ENCODE assay signal across 19 cellular contexts in the genomic region with DNA sequence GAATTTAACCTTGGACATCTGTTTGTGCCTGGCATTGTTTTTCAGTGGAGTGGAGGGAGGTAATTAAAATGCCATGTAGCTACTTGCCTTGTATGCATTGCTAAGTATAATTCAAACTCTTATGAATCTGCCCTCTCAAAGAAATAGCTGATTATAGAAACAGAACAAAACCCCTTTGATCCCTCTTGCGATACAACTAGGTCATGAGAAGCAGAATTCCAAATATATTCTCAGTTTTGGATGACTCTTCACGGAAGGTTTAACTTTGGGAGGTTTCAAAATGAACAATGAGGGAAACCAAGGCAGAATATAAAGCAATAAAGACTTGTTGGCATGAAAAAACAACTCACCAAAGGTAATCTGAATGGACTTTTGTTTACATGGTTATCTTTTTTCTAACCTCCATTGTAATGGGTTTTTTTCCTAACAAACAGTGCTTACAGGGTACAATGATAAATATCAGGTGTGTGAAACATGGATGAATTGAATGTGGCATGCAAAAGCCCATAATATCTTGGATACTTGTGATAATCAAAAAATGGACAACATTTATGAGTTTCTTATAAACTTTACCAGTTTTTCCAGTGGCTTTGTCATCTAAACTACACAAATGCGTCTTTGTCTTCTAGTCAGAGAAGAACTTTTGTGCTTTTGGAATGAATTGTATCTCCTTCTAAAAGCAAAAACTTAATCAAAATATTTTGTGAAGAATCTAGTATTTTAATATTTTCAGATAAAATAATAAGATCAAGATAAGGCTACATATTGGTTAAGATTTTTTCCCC. TPM values are rescaled to one million over a fixed set of nuclear protein-coding genes. Genes with fewer than 3 reads are reported as not detected.
"Had no signal": no experiment of that assay in that cellular context is flagged by ENCODE, and none has a peak within 500 bp of the region (broad histone marks: within the 10 kb centered on the region; RNA-seq: fewer than 3 reads in every experiment).

No MANE protein-coding gene starts in this region.

- H3K9me3 ChIP-seq: esophagus muscularis mucosa, gastrocnemius medialis, mucosa of descending colon, thoracic aorta, vagina had no signal

- H3K27ac ChIP-seq: esophagus muscularis mucosa, gastrocnemius medialis, parathyroid adenoma, stomach, thoracic aorta, vagina, WERI-Rb-1 had no signal

- H3K36me3 ChIP-seq: esophagus muscularis mucosa, gastrocnemius medialis, stomach, thoracic aorta, vagina, WERI-Rb-1 had no signal

- DNase-seq: activated CD4-positive, alpha-beta T cell treated with anti-CD3 and anti-CD28 coated beads, Interleukin-2, amount 10 ng/mL, durations not matched to agents 7 days and 5 days; activated CD4-positive, CD25-positive, alpha-beta regulatory T cell treated with anti-CD3 and anti-CD28 coated beads, Interleukin-2, amount 50 U/mL, for 72 hours; activated CD8-positive, alpha-beta T cell treated with anti-CD3 and anti-CD28 coated beads for 36 hours; activated gamma-delta T cell treated with Interleukin-2 at 50 U/mL for 16 hours; aorta; effector memory CD8-positive, alpha-beta T cell; gastrocnemius medialis; head of caudate nucleus; left cardiac atrium; mucosa of descending colon; stimulated activated CD4-positive, alpha-beta T cell treated with anti-CD3 and anti-CD28 coated beads, Interleukin-15, amount 100 ng/mL, for 24 hours; stomach; WERI-Rb-1 had no signal

- H3K27me3 ChIP-seq: gastrocnemius medialis, vagina had no signal

- H3K4me1 ChIP-seq: gastrocnemius medialis, parathyroid adenoma, stomach, vagina had no signal

- H3K4me3 ChIP-seq: esophagus muscularis mucosa, gastrocnemius medialis, mucosa of descending colon, smooth muscle cell, stomach, thoracic aorta, vagina had no signal

RNA-seq across cellular contexts. Expression of gene HEY2, which starts 15.7 kb away (rescaled TPM):
- total RNA-seq: activated CD4-positive, alpha-beta T cell treated with anti-CD3 and anti-CD28 coated beads, Interleukin-2, amount 10 ng/mL, durations not matched to agents 7 days and 5 days; activated CD8-positive, alpha-beta T cell treated with anti-CD3 and anti-CD28 coated beads for 36 hours; endothelial cell of umbilical vein had no signal
